In the genomic region with DNA sequence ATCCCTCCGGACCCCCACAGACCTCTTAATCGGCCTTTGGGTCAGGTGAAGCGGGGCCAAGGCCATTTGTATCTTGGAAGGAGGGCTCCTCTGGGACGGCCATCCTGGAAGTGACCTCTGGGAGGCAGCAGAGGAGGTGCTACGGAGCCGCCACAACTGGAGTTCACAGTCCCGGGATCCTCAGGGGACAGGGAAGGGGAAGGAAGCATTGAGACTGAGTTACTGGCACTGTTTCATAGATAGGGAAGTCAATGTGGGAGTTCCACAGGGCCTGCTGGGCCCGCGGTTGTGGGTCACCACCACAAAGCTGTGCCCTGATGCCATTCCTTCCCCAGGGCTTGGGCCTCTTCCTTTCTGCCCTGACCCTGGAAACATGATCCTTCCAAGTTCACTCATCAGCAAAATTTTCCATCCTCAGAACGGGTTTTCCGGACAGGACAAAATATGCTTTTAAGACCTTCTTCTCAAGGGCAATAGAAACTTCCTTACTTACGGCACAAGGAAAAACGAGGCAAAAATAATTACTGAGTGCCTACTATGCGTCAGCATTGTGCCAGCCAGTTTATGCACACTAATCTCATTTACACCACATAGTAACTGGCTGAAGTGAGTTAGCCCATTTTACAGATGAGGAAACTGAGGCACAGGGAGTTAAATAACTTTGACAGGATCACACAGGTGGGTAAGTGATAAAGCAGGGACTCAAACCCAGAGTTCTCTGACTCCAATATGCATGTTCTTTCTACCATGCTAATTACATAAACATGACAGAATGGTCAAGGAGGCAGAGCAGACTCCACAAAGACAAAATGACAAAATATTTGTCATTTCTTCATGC, we compare ENCODE assay signal across 10 cellular contexts.
DNase-seq lines count a peak whose midpoint lies in the region; ATAC-seq, FAIRE-seq and TF ChIP-seq lines count a peak whose summit lies in the region.
"Had no signal": no experiment of that assay in that cellular context is flagged by ENCODE, and none has a peak within 500 bp of the region (broad histone marks: within the 10 kb centered on the region; RNA-seq: fewer than 3 reads in every experiment).

No MANE protein-coding gene starts in this region.

- peak; percentile 12 to 18 for DNase-seq in SHP77 (lab: John Stamatoyannopoulos, UW)
- no peak for DNase-seq in SHP77 treated with DMSO at 0.1 percent for 48 hours (lab: John Stamatoyannopoulos, UW)
- DNase-seq in body of pancreas, result peak; percentile 68 to 76 (median 72)
- DNase-seq in kidney, result peak; percentile 85
- peak; percentile 21 to 43 for DNase-seq in uterus
- DNase-seq: CD4-positive, CD25-positive, alpha-beta regulatory T cell; naive B cell had no signal

- H3K27me3 ChIP-seq in body of pancreas, result no peaks in the 10 kb centered on the region
- H3K27me3 ChIP-seq in uterus, result no peaks in the 10 kb centered on the region

- no peak for FAIRE-seq in kidney (lab: Jason Lieb, UNC)

- H3K27ac ChIP-seq in body of pancreas (peak overlapping the region in 2 of 4 donors; percentile 5 to 27), kidney (ENCODE audit: low read depth in 2 of 2, low read length in 2 of 2) (no peak overlapping the region), uterus (no peak overlapping the region)

- H3K4me3 ChIP-seq in body of pancreas, result no peak overlapping the region
- H3K4me3 ChIP-seq in kidney (ENCODE audit: low read length in 2 of 2), result no peak overlapping the region
- no peak overlapping the region for H3K4me3 ChIP-seq in uterus

- whole genome bisulfite sequencing in body of pancreas, 2 donors, result 29 to 33% methylated on average over 12 to 14 of the region's 14 CpGs

- ATAC-seq in body of pancreas (peak; percentile 84), HG02623 (IDR thresholded peaks at IDR 0.05; ENCODE audit: unreplicated experiment) (no peak), GM18519 (IDR thresholded peaks at IDR 0.05; ENCODE audit: low FRiP score, unreplicated experiment) (no peak), GM18858 (IDR thresholded peaks at IDR 0.05; ENCODE audit: unreplicated experiment) (no peak)

- no peak for TF ChIP-seq POLR2A in body of pancreas (IDR thresholded peaks at IDR 0.05)
- no peak for TF ChIP-seq POLR2A in uterus (IDR thresholded peaks at IDR 0.05)

- TF ChIP-seq CTCF in body of pancreas (IDR thresholded peaks at IDR 0.05) (peak; percentile 46 to 80 (median 73)), kidney (IDR thresholded peaks at IDR 0.05; ENCODE audit: borderline replicate concordance, extremely low read depth, insufficient read depth) (peak; percentile 62), uterus (IDR thresholded peaks at IDR 0.05) (peak; percentile 21 to 46 (median 40))

- no peaks in the 10 kb centered on the region for H3K36me3 ChIP-seq in body of pancreas (replicated peaks in 1 of 2; ENCODE audit: insufficient read depth in 1 of 2, low read depth in 2 of 2)
- no peaks in the 10 kb centered on the region for H3K36me3 ChIP-seq in kidney (ENCODE audit: control insufficient read depth in 1 of 2, insufficient read depth in 2 of 2, low read length in 2 of 2)
- no peaks in the 10 kb centered on the region for H3K36me3 ChIP-seq in uterus

- H3K4me1 ChIP-seq in body of pancreas (peaks cover 43% of the 10 kb centered on the region), kidney (ENCODE audit: control insufficient read depth in 1 of 2, insufficient read depth in 1 of 2, low read depth in 1 of 2, low read length in 2 of 2) (no peaks in the 10 kb centered on the region), uterus (no peaks in the 10 kb centered on the region)

- intact Hi-C loops in body of pancreas (cut with DNase I), result loop anchor here (5.0 kb wide), 1 partner anchor 127 kb away; no protein-coding TSS in a partner anchor
- intact Hi-C loops in kidney (cut with DNase I), result no loop called here
- intact Hi-C loops in uterus (cut with DNase I; ENCODE audit: low total_unique reads), result loop anchor here (10.0 kb wide), 1 partner anchor 140 kb away; a partner anchor contains a TSS

- no peak overlapping the region for H3K9ac ChIP-seq in kidney (ENCODE audit: low read length in 2 of 2)

- H3K9me3 ChIP-seq in body of pancreas (no peaks in the 10 kb centered on the region), kidney (ENCODE audit: control insufficient read depth in 1 of 2, low read length in 2 of 2) (no peaks in the 10 kb centered on the region), uterus (no peaks in the 10 kb centered on the region)
